In the genomic region with DNA sequence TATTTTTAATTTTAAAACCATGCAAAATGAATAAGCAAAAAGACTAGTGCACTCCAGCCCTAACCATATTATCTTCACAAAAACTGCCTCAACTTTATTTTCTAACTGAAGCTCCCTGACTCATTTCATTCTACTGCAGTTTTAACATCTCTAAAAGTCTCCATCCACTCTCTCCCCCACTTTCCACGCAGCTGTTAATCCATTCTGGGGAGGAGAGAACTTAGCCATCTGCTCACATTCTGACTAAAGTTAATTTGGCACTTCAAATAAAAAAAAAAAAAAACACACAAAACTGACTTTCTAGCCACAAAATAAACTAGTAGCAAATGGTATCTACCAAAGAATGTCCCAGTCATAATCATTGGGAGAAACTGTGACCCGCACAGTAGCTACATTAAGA, we compare ENCODE assay signal across 18 cellular contexts. TPM values are rescaled to one million over a fixed set of nuclear protein-coding genes. Genes with fewer than 3 reads are reported as not detected.
DNase-seq lines count a peak whose midpoint lies in the region; ATAC-seq and TF ChIP-seq lines count a peak whose summit lies in the region.
"Had no signal": no experiment of that assay in that cellular context is flagged by ENCODE, and none has a peak within 500 bp of the region (broad histone marks: within the 10 kb centered on the region; RNA-seq: fewer than 3 reads in every experiment).

No MANE protein-coding gene starts in this region.

- H3K27ac Mint-ChIP-seq in neural crest cell (ENCODE audit: unreplicated experiment), result peak overlapping the region; percentile 57
- H3K27ac Mint-ChIP-seq: HFFc6 had no signal

- no peaks in the 10 kb centered on the region for H3K27me3 Mint-ChIP-seq in neural crest cell (ENCODE audit: low read depth)

- H3K36me3 ChIP-seq in sigmoid colon, result peaks cover 7 to 52% (median 30%) of the 10 kb centered on the region in 4 donors

- DNase-seq in DMS 273 (lab: John Stamatoyannopoulos, UW; ENCODE audit: unreplicated experiment) (peak; percentile 85), NCI-H446 (lab: John Stamatoyannopoulos, UW) (peak; percentile 23 to 50), neural crest cell (ENCODE audit: low read depth, low spot score) (no peak), sigmoid colon (no peak)
- DNase-seq in stimulated activated naive CD4-positive, alpha-beta T cell treated with Interleukin-2 at 50 U/mL for 16 hours (lab: John Stamatoyannopoulos, UW), result no peak
- DNase-seq: DMS153; EL; HFFc6; NCI-H1417; NCI-H2029; NCI-H526; NK-92 treated with Interleukin-12 subunit alpha and Interleukin-12 subunit beta, amount 100 ng/mL, for 24 hours had no signal

- TF ChIP-seq POLR2A in sigmoid colon (IDR thresholded peaks at IDR 0.05), result no peak

- peaks cover 0 to 4% (median 0%) of the 10 kb centered on the region in 4 donors for H3K4me1 ChIP-seq in sigmoid colon
- H3K4me1 ChIP-seq: A549 had no signal

- ATAC-seq in GM21717 (IDR thresholded peaks at IDR 0.05; ENCODE audit: unreplicated experiment) (no peak), GM21576 (IDR thresholded peaks at IDR 0.05; ENCODE audit: unreplicated experiment) (no peak)
- ATAC-seq: A549 had no signal

- TF ChIP-seq EP300 in sigmoid colon (IDR thresholded peaks at IDR 0.05), result no peak

- 81 to 91% methylated on average over 2 of the region's 2 CpGs for WGBS in sigmoid colon, 2 donors

- H3K27me3 ChIP-seq in sigmoid colon, result no peaks in the 10 kb centered on the region

- peaks cover 5% of the 10 kb centered on the region for H3K4me1 Mint-ChIP-seq in neural crest cell

- intact Hi-C loops in sigmoid colon (cut with DNase I), result no loop called here

- H3K36me3 Mint-ChIP-seq in neural crest cell (ENCODE audit: low read depth), result peaks cover 6% of the 10 kb centered on the region

- no peaks in the 10 kb centered on the region for H3K9me3 Mint-ChIP-seq in neural crest cell
- H3K9me3 Mint-ChIP-seq: HFFc6 had no signal

- TF ChIP-seq CTCF in neural crest cell (conservative IDR thresholded peaks at IDR 0.05) (no peak), sigmoid colon (IDR thresholded peaks at IDR 0.05) (no peak)

- H3K9me3 ChIP-seq in sigmoid colon, result no peaks in the 10 kb centered on the region
- H3K9me3 ChIP-seq: A549 had no signal

- H3K27ac ChIP-seq in cingulate gyrus (ENCODE audit: low read depth, low read length) (peak overlapping the region; percentile 83), sigmoid colon (no peak overlapping the region)
- H3K27ac ChIP-seq: A549, RWPE1 had no signal

- H3K4me3 ChIP-seq in sigmoid colon, result no peak overlapping the region
- H3K4me3 ChIP-seq: A549 had no signal

- no peak overlapping the region for H3K4me3 Mint-ChIP-seq in neural crest cell
- H3K4me3 Mint-ChIP-seq: HFFc6 had no signal

RNA-seq across cellular contexts. Expression of a gene that starts 5.4 kb away (rescaled TPM):
- total RNA-seq in neural crest cell, result 0.82 TPM in 1 of 2 replicates, not detected in the other
- total RNA-seq in sigmoid colon, result not detected
- not detected for polyA plus RNA-seq in sigmoid colon
- total RNA-seq: H4, HFFc6 had no signal
- polyA plus RNA-seq: A549 had no signal

RNA-seq across cellular contexts. Expression of a gene that starts 29.3 kb away (rescaled TPM):
- total RNA-seq in neural crest cell, result 100 and 102 TPM in 2 replicates
- total RNA-seq in sigmoid colon, result 10 to 100 TPM in 1 of 4 donors, 1 to 10 TPM in 3; 2.3 to 13.6 (median 7.4) TPM
- polyA plus RNA-seq in sigmoid colon, result 10 to 100 TPM in 1 of 3 donors, 1 to 10 TPM in 2; 3.0 to 12.2 (median 3.6) TPM

Comparison
In these comparisons a context has a peak if more than half of its experiments do, and no peak if none do; other contexts are left out.
1. DNase-seq: peak in DMS 273 (single experiment) and NCI-H446 (2 of 2); none in neural crest cell (single experiment), stimulated activated naive CD4-positive, alpha-beta T cell treated with Interleukin-2 at 50 U/mL for 16 hours (single experiment) and sigmoid colon (single experiment).